Comparison of ENCODE assay signal across 27 cellular contexts in genomic region chr9:132234501-132235045, GRCh38.
DNase-seq lines count a peak whose midpoint lies in the region; ATAC-seq and TF ChIP-seq lines count a peak whose summit lies in the region.
"Had no signal": no experiment of that assay in that cellular context is flagged by ENCODE, and none has a peak within 500 bp of the region (broad histone marks: within the 10 kb centered on the region; RNA-seq: fewer than 3 reads in every experiment).

No MANE protein-coding gene starts in this region.

- H3K9me3 Mint-ChIP-seq in T-helper 2 cell treated with Interferon-gamma antibody and Interleukin-4, amounts not matched to agents 5 μg/mL and 100 μg/mL, for 36 hours = no peaks in the 10 kb centered on the region
- H3K9me3 Mint-ChIP-seq: CD4-positive, alpha-beta T cell had no signal

- no peaks in the 10 kb centered on the region for H3K27me3 ChIP-seq in WERI-Rb-1 (ENCODE audit: insufficient read depth, low read depth, severe bottlenecking)
- H3K27me3 ChIP-seq: BLaER1 treated with 17β-estradiol and CSF1 and Interleukin-3, amounts not matched to agents 10 nM and 100 nM; MG63 had no signal

- in situ Hi-C loops in ACHN (cut with HindIII; ENCODE audit: low pct_ligation_motif_present, low pct_unique_long_range_greater_than_20kb, low sequenced_read_pairs) = no loop called here

- H3K4me3 Mint-ChIP-seq in T-helper 2 cell treated with Interferon-gamma antibody and Interleukin-4, amounts not matched to agents 5 μg/mL and 100 μg/mL, for 36 hours = no peak overlapping the region
- H3K4me3 Mint-ChIP-seq: CD4-positive, alpha-beta T cell had no signal

- no peak for TF ChIP-seq CTCF in WERI-Rb-1 (IDR thresholded peaks at IDR 0.05; ENCODE audit: low read depth, low read length)

- DNase-seq in NCI-H2081 (lab: John Stamatoyannopoulos, UW) (peak; percentile 6 to 16), NCI-H2081 treated with DMSO at 0.1 percent for 48 hours (lab: John Stamatoyannopoulos, UW) (no peak), T-helper 2 cell (no peak), WERI-Rb-1 (peak; percentile 66), retina (peak; percentile 62), ACHN (no peak)
- no peak for DNase-seq in T-helper 2 cell treated with Interferon-gamma antibody and Interleukin-4, amounts not matched to agents 5 μg/mL and 100 μg/mL, for 36 hours (ENCODE audit: low spot score)
- DNase-seq: 8988T; CD4-positive, alpha-beta T cell; COR-L47; DMS79; EL; H7; IMR-90; KG1; MG63; NCI-H2029; NCI-H446; NCI-H526 treated with DMSO at 0.1 percent for 48 hours; NK-92 treated with Interleukin-12 subunit alpha and Interleukin-12 subunit beta, amount 100 ng/mL, for 24 hours; PC-3; T-helper 1 cell; T1000 had no signal

- no peak overlapping the region for H3K27ac ChIP-seq in WERI-Rb-1
- H3K27ac ChIP-seq: BLaER1 treated with 17β-estradiol and CSF1 and Interleukin-3, amounts not matched to agents 10 nM and 100 nM; SJSA1 had no signal

- no peaks in the 10 kb centered on the region for H3K36me3 Mint-ChIP-seq in T-helper 2 cell treated with Interferon-gamma antibody and Interleukin-4, amounts not matched to agents 5 μg/mL and 100 μg/mL, for 36 hours (ENCODE audit: low read depth)

- H3K27me3 Mint-ChIP-seq in T-helper 2 cell treated with Interferon-gamma antibody and Interleukin-4, amounts not matched to agents 5 μg/mL and 100 μg/mL, for 36 hours (ENCODE audit: low read depth) = peaks cover 3% of the 10 kb centered on the region
- H3K27me3 Mint-ChIP-seq: CD4-positive, alpha-beta T cell had no signal

- no peaks in the 10 kb centered on the region for H3K4me1 Mint-ChIP-seq in T-helper 2 cell treated with Interferon-gamma antibody and Interleukin-4, amounts not matched to agents 5 μg/mL and 100 μg/mL, for 36 hours (ENCODE audit: low read depth)

- peaks cover 5% of the 10 kb centered on the region; the same call in 1 of the 2 replicates for H3K36me3 ChIP-seq in WERI-Rb-1
- H3K36me3 ChIP-seq: BLaER1 treated with 17β-estradiol and CSF1 and Interleukin-3, amounts not matched to agents 10 nM and 100 nM; MG63; SJSA1 had no signal

- no peak for ATAC-seq in HG03521 (IDR thresholded peaks at IDR 0.05; ENCODE audit: unreplicated experiment)
- ATAC-seq: PC-3, Right ventricle myocardium inferior had no signal

- H3K27ac Mint-ChIP-seq in T-helper 2 cell treated with Interferon-gamma antibody and Interleukin-4, amounts not matched to agents 5 μg/mL and 100 μg/mL, for 36 hours = peak overlapping the region; percentile 26
- H3K27ac Mint-ChIP-seq: CD4-positive, alpha-beta T cell had no signal

- H3K4me3 ChIP-seq in WERI-Rb-1 (ENCODE audit: low read depth, low read length) = no peak overlapping the region
- H3K4me3 ChIP-seq: BLaER1 treated with 17β-estradiol and CSF1 and Interleukin-3, amounts not matched to agents 10 nM and 100 nM; MG63; SJSA1 had no signal

- H3K9me3 ChIP-seq in WERI-Rb-1 (ENCODE audit: severe bottlenecking) = no peaks in the 10 kb centered on the region
- H3K9me3 ChIP-seq: BLaER1 treated with 17β-estradiol and CSF1 and Interleukin-3, amounts not matched to agents 10 nM and 100 nM; MG63; SJSA1 had no signal

Comparison
In these comparisons a context has a peak if more than half of its experiments do, and no peak if none do; other contexts are left out.
1. DNase-seq: peak in NCI-H2081 (2 of 2), WERI-Rb-1 (single experiment) and retina (single experiment); none in NCI-H2081 treated with DMSO at 0.1 percent for 48 hours (single experiment), T-helper 2 cell treated with Interferon-gamma antibody and Interleukin-4, amounts not matched to agents 5 μg/mL and 100 μg/mL, for 36 hours (single experiment), T-helper 2 cell (0 of 5) and ACHN (single experiment).